10 cellular contexts compared by ENCODE assay signal in genomic region chr6:166333172-166333995, GRCh38. TPM values are rescaled to one million over a fixed set of nuclear protein-coding genes. Genes with fewer than 3 reads are reported as not detected.
A peak's percentile ranks its signal among the peaks of the same experiment; 100 is the strongest.
DNase-seq lines count a peak whose midpoint lies in the region; ATAC-seq, FAIRE-seq and TF ChIP-seq lines count a peak whose summit lies in the region.
"Had no signal": no experiment of that assay in that cellular context is flagged by ENCODE, and none has a peak within 500 bp of the region (broad histone marks: within the 10 kb centered on the region; RNA-seq: fewer than 3 reads in every experiment).

No MANE protein-coding gene starts in this region.

- H3K9me3 Mint-ChIP-seq in central memory CD8-positive, alpha-beta T cell = no peaks in the 10 kb centered on the region

- peak overlapping the region; percentile 23 for H3K27ac Mint-ChIP-seq in central memory CD8-positive, alpha-beta T cell (ENCODE audit: low read depth)

- peak; percentile 62 for ATAC-seq in GM21526 (IDR thresholded peaks at IDR 0.05; ENCODE audit: low FRiP score, unreplicated experiment)
- ATAC-seq in central memory CD8-positive, alpha-beta T cell (replicated peaks; ENCODE audit: extremely low read depth, poor library complexity, severe bottlenecking) = peak; percentile 98

- intact Hi-C loops in lower leg skin (cut with DNase I; ENCODE audit: low total_unique reads) = no loop called here

- peak; percentile 42 for DNase-seq in GM12892 (ENCODE audit: insufficient read length)
- DNase-seq in HL-60 (ENCODE audit: low read depth in 1 of 2, low spot score in 1 of 2) = peak in 1 of 2 experiments; percentile 66
- peak in 1 of 2 donors; percentile 50 for DNase-seq in central memory CD8-positive, alpha-beta T cell (ENCODE audit: low spot score in 2 of 2)
- DNase-seq in HEK293T (ENCODE audit: extremely low spot score) = no peak
- no peak for DNase-seq in T1000 (lab: John Stamatoyannopoulos, UW)
- no peak for DNase-seq in lower leg skin (ENCODE audit: low spot score in 2 of 2)
- DNase-seq in brain microvascular endothelial cell = no peak

- peaks cover 3% of the 10 kb centered on the region for H3K36me3 ChIP-seq in brain microvascular endothelial cell (replicated peaks)

- POLR2A ChIA-PET in HEK293T (lab: Yijun Ruan, JAX) = interaction anchor here (0.9 kb wide), 1 partner anchor 9 kb away, joined by 4 read pairs; the partner anchor contains the start of gene SFT2D1

- peak; percentile 88 for FAIRE-seq in GM12892 (lab: Jason Lieb, UNC)
- FAIRE-seq: bronchial epithelial cell had no signal

- no peak for TF ChIP-seq CTCF in HL-60 (IDR thresholded peaks at IDR 0.05; ENCODE audit: insufficient read depth, low read length)
- no peak for TF ChIP-seq CTCF in lower leg skin (IDR thresholded peaks at IDR 0.05)
- no peak for TF ChIP-seq CTCF in brain microvascular endothelial cell (IDR thresholded peaks at IDR 0.05; ENCODE audit: low read depth, low read length, missing control alignments)

- TF ChIP-seq POLR2A in GM12892 (IDR thresholded peaks at IDR 0.05; ENCODE audit: low read depth, low read length) (no peak; the same call in none of the 2 replicates), lower leg skin (IDR thresholded peaks at IDR 0.05) (no peak)

- no peaks in the 10 kb centered on the region for H3K27me3 ChIP-seq in HL-60 (ENCODE audit: insufficient read depth, poor library complexity, severe bottlenecking)
- H3K27me3 ChIP-seq in brain microvascular endothelial cell (replicated peaks) = no peaks in the 10 kb centered on the region

- peaks cover 38% of the 10 kb centered on the region for H3K4me1 Mint-ChIP-seq in central memory CD8-positive, alpha-beta T cell

- no peak overlapping the region for H3K4me3 ChIP-seq in HL-60 (replicated peaks; ENCODE audit: insufficient read depth, low read length)
- no peak overlapping the region for H3K4me3 ChIP-seq in lower leg skin (ENCODE audit: low read depth, poor library complexity, severe bottlenecking)
- no peak overlapping the region for H3K4me3 ChIP-seq in brain microvascular endothelial cell (ENCODE audit: low read depth, low read length)

- no peaks in the 10 kb centered on the region for H3K27me3 Mint-ChIP-seq in central memory CD8-positive, alpha-beta T cell

- CTCF ChIA-PET in HEK293T (lab: Yijun Ruan, JAX) = no interaction called here

- peak overlapping the region; percentile 70 for H3K4me3 Mint-ChIP-seq in central memory CD8-positive, alpha-beta T cell

- peak overlapping the region; percentile 73 for H3K27ac ChIP-seq in HL-60 (replicated peaks)
- no peak overlapping the region for H3K27ac ChIP-seq in brain microvascular endothelial cell

- 88 to 89% methylated on average over 23 of the region's 23 CpGs for WGBS in lower leg skin, 2 donors

- H3K36me3 Mint-ChIP-seq in central memory CD8-positive, alpha-beta T cell (ENCODE audit: insufficient read depth) = peaks cover 15% of the 10 kb centered on the region

- in situ Hi-C loops in brain microvascular endothelial cell (cut with HindIII; ENCODE audit: low pct_ligation_motif_present, low sequenced_read_pairs) = no loop called here

TF ChIP-seq in HEK293T, 16 proteins besides CTCF, POLR2A, EP300 and RAD21:
- TF ChIP-seq HDGF (IDR thresholded peaks at IDR 0.05; ENCODE audit: borderline replicate concordance) = no peak
- TF ChIP-seq LEF1 (IDR thresholded peaks at IDR 0.05; ENCODE audit: borderline replicate concordance) = no peak
- TF ChIP-seq TARDBP (IDR thresholded peaks at IDR 0.05) = no peak
- no peak for TF ChIP-seq ELF4 (IDR thresholded peaks at IDR 0.05)
- TF ChIP-seq ARNT (IDR thresholded peaks at IDR 0.05) = no peak
- no peak for TF ChIP-seq SP1 (IDR thresholded peaks at IDR 0.05)

RNA-seq across cellular contexts. Expression of gene SFT2D1, which starts 9.0 kb away (rescaled TPM):
- polyA plus RNA-seq in GM12892 (2012; ENCODE audit: missing spikeins) = 173 TPM
- total RNA-seq in lower leg skin = 10 to 100 TPM; 23.6 to 42.9 (median 31.9) TPM

RNA-seq across cellular contexts. Expression of gene PRR18, which starts 25.2 kb away (rescaled TPM):
- polyA plus RNA-seq in GM12892 (2012; ENCODE audit: missing spikeins) = 4.4 TPM
- total RNA-seq in lower leg skin = not detected
- total RNA-seq: pulmonary artery endothelial cell had no signal

RNA-seq across cellular contexts. Expression of gene MPC1, which starts 49.4 kb away (rescaled TPM):
- polyA plus RNA-seq in GM12892 (2012; ENCODE audit: missing spikeins) = 92.3 TPM
- total RNA-seq in lower leg skin = 10 to 100 TPM; 35.4 to 63.6 (median 48.7) TPM
